In genomic region chr3:74267126-74267525, GRCh38 we compare ENCODE assay signal across 17 cellular contexts.
DNase-seq lines count a peak whose midpoint lies in the region; ATAC-seq, FAIRE-seq and TF ChIP-seq lines count a peak whose summit lies in the region.
"Had no signal": no experiment of that assay in that cellular context is flagged by ENCODE, and none has a peak within 500 bp of the region (broad histone marks: within the 10 kb centered on the region; RNA-seq: fewer than 3 reads in every experiment).

No MANE protein-coding gene starts in this region.

- no peak overlapping the region for H3K18ac ChIP-seq in mesenchymal stem cell (ENCODE audit: low read depth in 1 of 2, low read length in 2 of 2)

- H3K4me2 ChIP-seq in astrocyte (ENCODE audit: low read length): no peak overlapping the region
- no peak overlapping the region for H3K4me2 ChIP-seq in mesenchymal stem cell (ENCODE audit: low read length, poor library complexity, severe bottlenecking)
- H3K4me2 ChIP-seq: BLaER1 treated with 17β-estradiol and CSF1 and Interleukin-3, amounts not matched to agents 10 nM and 100 nM had no signal

- H3K4me3 Mint-ChIP-seq in astrocyte (ENCODE audit: unreplicated experiment): no peak overlapping the region
- no peak overlapping the region for H3K4me3 Mint-ChIP-seq in activated T-cell treated with anti-CD3 and anti-CD28 coated beads, Interleukin-2, amount 50 U/mL, for 72 hours
- H3K4me3 Mint-ChIP-seq: CD8-positive, alpha-beta T cell had no signal

- no peaks in the 10 kb centered on the region for H3K9me3 ChIP-seq in astrocyte (ENCODE audit: insufficient read depth, low read depth, low read length)
- H3K9me3 ChIP-seq in mesenchymal stem cell (ENCODE audit: control insufficient read depth, low read length): no peaks in the 10 kb centered on the region
- H3K9me3 ChIP-seq: BLaER1 treated with 17β-estradiol and CSF1 and Interleukin-3, amounts not matched to agents 10 nM and 100 nM; HAP-1 had no signal

- H3K36me3 Mint-ChIP-seq in astrocyte (ENCODE audit: low read depth, unreplicated experiment): no peaks in the 10 kb centered on the region
- no peaks in the 10 kb centered on the region for H3K36me3 Mint-ChIP-seq in activated T-cell treated with anti-CD3 and anti-CD28 coated beads, Interleukin-2, amount 50 U/mL, for 72 hours (ENCODE audit: insufficient read depth in 2 of 2)
- H3K36me3 Mint-ChIP-seq: CD8-positive, alpha-beta T cell had no signal

- H3K23ac ChIP-seq in mesenchymal stem cell (ENCODE audit: low read length in 2 of 2): no peak overlapping the region

- no peaks in the 10 kb centered on the region for H3K27me3 Mint-ChIP-seq in astrocyte (ENCODE audit: low read depth, unreplicated experiment)
- H3K27me3 Mint-ChIP-seq in activated T-cell treated with anti-CD3 and anti-CD28 coated beads, Interleukin-2, amount 50 U/mL, for 72 hours (ENCODE audit: low read depth): no peaks in the 10 kb centered on the region

- no peak overlapping the region for H3K4ac ChIP-seq in mesenchymal stem cell (ENCODE audit: low read depth in 1 of 2, low read length in 2 of 2)

- H3K4me1 ChIP-seq in astrocyte (ENCODE audit: insufficient read depth, low read length): peaks cover 2% of the 10 kb centered on the region
- H3K4me1 ChIP-seq in mesenchymal stem cell (ENCODE audit: control insufficient read depth, insufficient read depth, low read depth, low read length): no peaks in the 10 kb centered on the region
- H3K4me1 ChIP-seq: HAP-1 had no signal

- no peak overlapping the region for H3K9ac ChIP-seq in astrocyte (ENCODE audit: low read length)
- H3K9ac ChIP-seq in mesenchymal stem cell (ENCODE audit: low read length): no peak overlapping the region
- H3K9ac ChIP-seq: BLaER1 treated with 17β-estradiol and CSF1 and Interleukin-3, amounts not matched to agents 10 nM and 100 nM had no signal

- H3K9me3 Mint-ChIP-seq in astrocyte (ENCODE audit: unreplicated experiment): no peaks in the 10 kb centered on the region
- peaks cover 0 to 1% of the 10 kb centered on the region in 2 donors for H3K9me3 Mint-ChIP-seq in activated T-cell treated with anti-CD3 and anti-CD28 coated beads, Interleukin-2, amount 50 U/mL, for 72 hours

- no peak overlapping the region for H3K14ac ChIP-seq in mesenchymal stem cell (ENCODE audit: low read length in 2 of 2)

- H3K27ac Mint-ChIP-seq in astrocyte (ENCODE audit: unreplicated experiment): peak overlapping the region; percentile 2
- no peak overlapping the region for H3K27ac Mint-ChIP-seq in activated T-cell treated with anti-CD3 and anti-CD28 coated beads, Interleukin-2, amount 50 U/mL, for 72 hours
- H3K27ac Mint-ChIP-seq: CD8-positive, alpha-beta T cell had no signal

- no peak overlapping the region for H2AFZ ChIP-seq in astrocyte (ENCODE audit: low read depth, low read length)
- H2AFZ ChIP-seq in mesenchymal stem cell (ENCODE audit: low read depth, low read length): no peak overlapping the region

- no peak overlapping the region for H4K8ac ChIP-seq in mesenchymal stem cell (ENCODE audit: low read length)

- TF ChIP-seq CTCF in astrocyte (IDR thresholded peaks at IDR 0.05; ENCODE audit: insufficient read depth, low read depth, low read length) (no peak), fibroblast of mammary gland (conservative IDR thresholded peaks at IDR 0.05; ENCODE audit: control insufficient read depth, insufficient read depth, low read depth, low read length) (no peak)

- H2BK5ac ChIP-seq in mesenchymal stem cell (ENCODE audit: low read depth, low read length, poor library complexity, severe bottlenecking): no peak overlapping the region

- DNase-seq in AG08395 (ENCODE audit: low spot score) (peak; percentile 9), astrocyte (ENCODE audit: low read depth) (no peak), fibroblast of mammary gland (ENCODE audit: low read depth) (peak; percentile 27), mesenchymal stem cell (peak; percentile 15), NCI-H1694 (lab: John Stamatoyannopoulos, UW) (no peak), NCI-H2171 treated with DMSO at 0.1 percent for 48 hours (lab: John Stamatoyannopoulos, UW) (no peak), cerebellar nuclear complex (lab: John Stamatoyannopoulos, UW) (no peak)
- DNase-seq in activated T-cell treated with anti-CD3 and anti-CD28 coated beads, Interleukin-2, amount 50 U/mL, for 72 hours: no peak
- DNase-seq: Calu3; CD8-positive, alpha-beta T cell; NCI-H1105; NCI-H226; SIG-M5 had no signal

- no peak overlapping the region for H4K91ac ChIP-seq in mesenchymal stem cell (ENCODE audit: low read length)

- H2BK15ac ChIP-seq in mesenchymal stem cell (ENCODE audit: low read depth, poor library complexity, severe bottlenecking): no peak overlapping the region

- H3K79me1 ChIP-seq in mesenchymal stem cell (replicated peaks; ENCODE audit: low read length, poor library complexity, severe bottlenecking): no peaks in the 10 kb centered on the region

- H3K4me3 ChIP-seq in astrocyte (ENCODE audit: insufficient read depth, low read depth, low read length) (no peak overlapping the region), fibroblast of mammary gland (ENCODE audit: control insufficient read depth, low read depth, low read length) (no peak overlapping the region), mesenchymal stem cell (ENCODE audit: insufficient read depth in 1 of 2, low read depth in 1 of 2, low read length in 2 of 2) (no peak overlapping the region)
- H3K4me3 ChIP-seq: BLaER1 treated with 17β-estradiol and CSF1 and Interleukin-3, amounts not matched to agents 10 nM and 100 nM; HAP-1 had no signal

- H3K27ac ChIP-seq in astrocyte (ENCODE audit: low read depth, low read length) (no peak overlapping the region), mesenchymal stem cell (ENCODE audit: low read length, poor library complexity, severe bottlenecking) (no peak overlapping the region)
- H3K27ac ChIP-seq: BLaER1 treated with 17β-estradiol and CSF1 and Interleukin-3, amounts not matched to agents 10 nM and 100 nM; RWPE1 had no signal

- WGBS in mesenchymal stem cell: 61% methylated on average over 4 of the region's 5 CpGs

- H3K79me2 ChIP-seq in astrocyte (ENCODE audit: insufficient read depth, low read length): no peaks in the 10 kb centered on the region

- no peak for FAIRE-seq in astrocyte (lab: Jason Lieb, UNC)

- H3K4me1 Mint-ChIP-seq in astrocyte (ENCODE audit: low read depth, unreplicated experiment): peaks cover 7% of the 10 kb centered on the region
- H3K4me1 Mint-ChIP-seq in activated T-cell treated with anti-CD3 and anti-CD28 coated beads, Interleukin-2, amount 50 U/mL, for 72 hours (ENCODE audit: low read depth): no peaks in the 10 kb centered on the region

- H2AK5ac ChIP-seq in mesenchymal stem cell (ENCODE audit: low read length, severe bottlenecking): no peak overlapping the region

- no peaks in the 10 kb centered on the region for H4K20me1 ChIP-seq in astrocyte (ENCODE audit: insufficient read depth, low read length)
- H4K20me1 ChIP-seq: BLaER1 treated with 17β-estradiol and CSF1 and Interleukin-3, amounts not matched to agents 10 nM and 100 nM had no signal

- no peaks in the 10 kb centered on the region for H3K27me3 ChIP-seq in astrocyte (ENCODE audit: insufficient read depth, low read length)
- H3K27me3 ChIP-seq in mesenchymal stem cell (ENCODE audit: control insufficient read depth in 1 of 2, insufficient read depth in 1 of 2, low read length in 2 of 2): no peaks in the 10 kb centered on the region
- H3K27me3 ChIP-seq: BLaER1 treated with 17β-estradiol and CSF1 and Interleukin-3, amounts not matched to agents 10 nM and 100 nM had no signal

- no peak overlapping the region for H2BK120ac ChIP-seq in mesenchymal stem cell (ENCODE audit: low read depth, low read length)

- no peak overlapping the region for H2BK12ac ChIP-seq in mesenchymal stem cell (ENCODE audit: low read length in 2 of 2)

- no peak for ATAC-seq in activated T-cell treated with anti-CD3 and anti-CD28 coated beads, Interleukin-2, amount 50 U/mL, for 72 hours (replicated peaks in 1 of 2)
- ATAC-seq: CD8-positive, alpha-beta T cell; PC-3 had no signal

- no peaks in the 10 kb centered on the region for H3K36me3 ChIP-seq in astrocyte (ENCODE audit: insufficient read depth, low read length)
- no peaks in the 10 kb centered on the region for H3K36me3 ChIP-seq in mesenchymal stem cell (ENCODE audit: control insufficient read depth in 1 of 2, insufficient read depth in 2 of 2, low read depth in 1 of 2, low read length in 2 of 2)
- H3K36me3 ChIP-seq: BLaER1 treated with 17β-estradiol and CSF1 and Interleukin-3, amounts not matched to agents 10 nM and 100 nM; HAP-1 had no signal

Comparison
In these comparisons a context has a peak if more than half of its experiments do, and no peak if none do; other contexts are left out.
1. DNase-seq: peak in AG08395 (single experiment), fibroblast of mammary gland (single experiment) and mesenchymal stem cell (single experiment); none in astrocyte (single experiment), NCI-H1694 (single experiment), NCI-H2171 treated with DMSO at 0.1 percent for 48 hours (single experiment), cerebellar nuclear complex (0 of 2) and activated T-cell treated with anti-CD3 and anti-CD28 coated beads, Interleukin-2, amount 50 U/mL, for 72 hours (0 of 2).